Comparison of ENCODE assay signal across 34 cellular contexts in the genomic region with DNA sequence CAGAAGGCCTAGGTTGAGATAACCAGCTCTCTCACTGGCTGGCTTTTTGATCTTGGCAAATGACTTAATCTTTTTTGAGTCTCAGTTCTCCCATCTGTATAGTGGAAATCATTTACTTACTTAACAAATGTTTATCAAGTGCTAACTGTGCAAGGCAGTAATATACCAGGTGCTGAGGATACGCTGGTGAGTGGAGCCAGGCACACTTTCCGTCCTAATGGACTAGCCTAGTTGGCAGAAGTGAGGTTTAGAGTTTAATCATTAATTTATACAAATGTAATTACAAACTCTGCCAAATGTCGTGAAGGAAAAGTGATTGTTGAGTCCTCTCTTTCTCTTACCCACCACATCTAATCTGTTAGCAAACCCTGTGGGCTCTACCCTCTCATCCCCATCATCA.
"Had no signal": no experiment of that assay in that cellular context is flagged by ENCODE, and none has a peak within 500 bp of the region (broad histone marks: within the 10 kb centered on the region; RNA-seq: fewer than 3 reads in every experiment).

No MANE protein-coding gene starts in this region.

- H3K4me1 Mint-ChIP-seq: activated CD4-positive, alpha-beta memory T cell treated with anti-CD3 and anti-CD28 coated beads, Interleukin-2, amount 10 ng/mL, durations not matched to agents 7 days and 5 days; activated CD4-positive, alpha-beta T cell treated with anti-CD3 and anti-CD28 coated beads for 36 hours; activated CD4-positive, alpha-beta T cell treated with anti-CD3 and anti-CD28 coated beads, Interleukin-2, amount 10 ng/mL, durations not matched to agents 7 days and 5 days; activated CD8-positive, alpha-beta memory T cell treated with anti-CD3 and anti-CD28 coated beads, Interleukin-2, amount 10 ng/mL, durations not matched to agents 7 days and 5 days; T-cell; WTC11 had no signal

- H3K27me3 ChIP-seq: adrenal gland, body of pancreas, brain microvascular endothelial cell, breast epithelium had no signal

- H3K9me3 Mint-ChIP-seq: activated CD4-positive, alpha-beta memory T cell treated with anti-CD3 and anti-CD28 coated beads, Interleukin-2, amount 10 ng/mL, durations not matched to agents 7 days and 5 days; activated CD4-positive, alpha-beta T cell treated with anti-CD3 and anti-CD28 coated beads, Interleukin-2, amount 10 ng/mL, durations not matched to agents 7 days and 5 days; activated naive CD4-positive, alpha-beta T cell treated with anti-CD3 and anti-CD28 coated beads for 36 hours; activated naive CD4-positive, alpha-beta T cell treated with anti-CD3 and anti-CD28 coated beads, Interleukin-2, amount 50 U/mL, for 72 hours; activated T-cell treated with anti-CD3 and anti-CD28 coated beads, Interleukin-2, amount 50 U/mL, for 24 hours; T-cell; T-helper 2 cell treated with Interferon-gamma antibody and Interleukin-4, amounts not matched to agents 5 μg/mL and 100 μg/mL, for 36 hours; WTC11 had no signal

- H3K9me3 ChIP-seq: adrenal gland, body of pancreas, breast epithelium had no signal

- H3K27ac ChIP-seq: adrenal gland, body of pancreas, brain microvascular endothelial cell, breast epithelium, WERI-Rb-1 had no signal

- ATAC-seq: activated CD4-positive, alpha-beta T cell treated with anti-CD3 and anti-CD28 coated beads for 36 hours; activated CD4-positive, CD25-positive, alpha-beta regulatory T cell treated with anti-CD3 and anti-CD28 coated beads, Interleukin-2, amount 50 U/mL, for 24 hours; activated CD8-positive, alpha-beta memory T cell treated with anti-CD3 and anti-CD28 coated beads, Interleukin-2, amount 10 ng/mL, durations not matched to agents 7 days and 5 days; activated CD8-positive, alpha-beta T cell treated with anti-CD3 and anti-CD28 coated beads, Interleukin-2, amount 10 ng/mL, durations not matched to agents 7 days and 5 days; activated naive CD4-positive, alpha-beta T cell treated with anti-CD3 and anti-CD28 coated beads, Interleukin-2, amount 50 U/mL, for 72 hours; body of pancreas; T-cell; WTC11 had no signal

- FAIRE-seq: astrocyte had no signal

- H3K27me3 Mint-ChIP-seq: activated CD4-positive, alpha-beta memory T cell treated with anti-CD3 and anti-CD28 coated beads, Interleukin-2, amount 10 ng/mL, durations not matched to agents 7 days and 5 days; activated CD4-positive, alpha-beta T cell treated with anti-CD3 and anti-CD28 coated beads for 36 hours; activated CD4-positive, alpha-beta T cell treated with anti-CD3 and anti-CD28 coated beads, Interleukin-2, amount 10 ng/mL, durations not matched to agents 7 days and 5 days; activated CD8-positive, alpha-beta memory T cell treated with anti-CD3 and anti-CD28 coated beads, Interleukin-2, amount 10 ng/mL, durations not matched to agents 7 days and 5 days; activated T-cell treated with anti-CD3 and anti-CD28 coated beads, Interleukin-2, amount 50 U/mL, for 24 hours; T-cell had no signal

- H3K4me3 Mint-ChIP-seq: activated CD4-positive, alpha-beta memory T cell treated with anti-CD3 and anti-CD28 coated beads, Interleukin-2, amount 10 ng/mL, durations not matched to agents 7 days and 5 days; activated CD4-positive, alpha-beta T cell treated with anti-CD3 and anti-CD28 coated beads for 36 hours; activated CD4-positive, alpha-beta T cell treated with anti-CD3 and anti-CD28 coated beads, Interleukin-2, amount 10 ng/mL, durations not matched to agents 7 days and 5 days; activated CD8-positive, alpha-beta memory T cell treated with anti-CD3 and anti-CD28 coated beads, Interleukin-2, amount 10 ng/mL, durations not matched to agents 7 days and 5 days; activated CD8-positive, alpha-beta T cell treated with anti-CD3 and anti-CD28 coated beads, Interleukin-2, amount 10 ng/mL, durations not matched to agents 7 days and 5 days; activated naive CD4-positive, alpha-beta T cell treated with anti-CD3 and anti-CD28 coated beads for 36 hours; activated T-cell treated with anti-CD3 and anti-CD28 coated beads, Interleukin-2, amount 50 U/mL, for 24 hours; T-cell; T-helper 2 cell treated with Interferon-gamma antibody and Interleukin-4, amounts not matched to agents 5 μg/mL and 100 μg/mL, for 36 hours; WTC11 had no signal

- H3K4me3 ChIP-seq: adrenal gland, body of pancreas, breast epithelium had no signal

- H3K4me1 ChIP-seq: adrenal gland, breast epithelium had no signal

- H3K27ac Mint-ChIP-seq: activated CD4-positive, alpha-beta memory T cell treated with anti-CD3 and anti-CD28 coated beads, Interleukin-2, amount 10 ng/mL, durations not matched to agents 7 days and 5 days; activated CD4-positive, alpha-beta T cell treated with anti-CD3 and anti-CD28 coated beads for 36 hours; activated CD4-positive, alpha-beta T cell treated with anti-CD3 and anti-CD28 coated beads, Interleukin-2, amount 10 ng/mL, durations not matched to agents 7 days and 5 days; activated CD8-positive, alpha-beta memory T cell treated with anti-CD3 and anti-CD28 coated beads, Interleukin-2, amount 10 ng/mL, durations not matched to agents 7 days and 5 days; activated CD8-positive, alpha-beta T cell treated with anti-CD3 and anti-CD28 coated beads, Interleukin-2, amount 10 ng/mL, durations not matched to agents 7 days and 5 days; activated naive CD4-positive, alpha-beta T cell treated with anti-CD3 and anti-CD28 coated beads for 36 hours; activated T-cell treated with anti-CD3 and anti-CD28 coated beads, Interleukin-2, amount 50 U/mL, for 24 hours; T-cell; T-helper 2 cell treated with Interferon-gamma antibody and Interleukin-4, amounts not matched to agents 5 μg/mL and 100 μg/mL, for 36 hours; WTC11 had no signal

- DNase-seq: activated CD4-positive, alpha-beta memory T cell treated with anti-CD3 and anti-CD28 coated beads, Interleukin-2, amount 10 ng/mL, durations not matched to agents 7 days and 5 days; activated CD4-positive, alpha-beta T cell treated with anti-CD3 and anti-CD28 coated beads for 1 hour; activated CD4-positive, alpha-beta T cell treated with anti-CD3 and anti-CD28 coated beads for 36 hours; activated CD4-positive, alpha-beta T cell treated with anti-CD3 and anti-CD28 coated beads for 48 hours; activated CD4-positive, alpha-beta T cell treated with anti-CD3 and anti-CD28 coated beads, Interleukin-2, amount 10 ng/mL, durations not matched to agents 7 days and 5 days; activated CD4-positive, alpha-beta T cell treated with anti-CD3 and anti-CD28 coated beads, Interleukin-2, amount 50 U/mL, for 48 hours; activated CD4-positive, CD25-positive, alpha-beta regulatory T cell; activated CD8-positive, alpha-beta memory T cell treated with anti-CD3 and anti-CD28 coated beads for 24 hours; activated CD8-positive, alpha-beta memory T cell treated with anti-CD3 and anti-CD28 coated beads, Interleukin-2, amount 10 ng/mL, durations not matched to agents 7 days and 5 days; activated CD8-positive, alpha-beta memory T cell treated with anti-CD3 and anti-CD28 coated beads, Interleukin-2, amount 50 U/mL, for 48 hours; activated CD8-positive, alpha-beta T cell treated with anti-CD3 and anti-CD28 coated beads, Interleukin-2, amount 10 ng/mL, durations not matched to agents 7 days and 5 days; activated effector memory CD4-positive, alpha-beta T cell treated with anti-CD3 and anti-CD28 coated beads, Interleukin-2, amount 50 U/mL, for 16 hours; activated gamma-delta T cell treated with Interleukin-2 at 50 U/mL for 16 hours; activated naive CD4-positive, alpha-beta T cell; activated naive CD4-positive, alpha-beta T cell treated with anti-CD3 and anti-CD28 coated beads for 36 hours; activated naive CD4-positive, alpha-beta T cell treated with anti-CD3 and anti-CD28 coated beads, Interleukin-2, amount 50 U/mL, for 16 hours; activated T-cell treated with anti-CD3 and anti-CD28 coated beads, Interleukin-2, amount 50 U/mL, for 24 hours; activated T-cell treated with anti-CD3 and anti-CD28 coated beads, Interleukin-2, amount 50 U/mL, for 48 hours; adrenal gland; amniotic stem cell; aorta; body of pancreas; brain microvascular endothelial cell; central memory CD4-positive, alpha-beta T cell; T-cell; T-helper 2 cell; T-helper 9 cell; WERI-Rb-1 had no signal
